ENCODE assay signal across 8 cellular contexts in the genomic region with DNA sequence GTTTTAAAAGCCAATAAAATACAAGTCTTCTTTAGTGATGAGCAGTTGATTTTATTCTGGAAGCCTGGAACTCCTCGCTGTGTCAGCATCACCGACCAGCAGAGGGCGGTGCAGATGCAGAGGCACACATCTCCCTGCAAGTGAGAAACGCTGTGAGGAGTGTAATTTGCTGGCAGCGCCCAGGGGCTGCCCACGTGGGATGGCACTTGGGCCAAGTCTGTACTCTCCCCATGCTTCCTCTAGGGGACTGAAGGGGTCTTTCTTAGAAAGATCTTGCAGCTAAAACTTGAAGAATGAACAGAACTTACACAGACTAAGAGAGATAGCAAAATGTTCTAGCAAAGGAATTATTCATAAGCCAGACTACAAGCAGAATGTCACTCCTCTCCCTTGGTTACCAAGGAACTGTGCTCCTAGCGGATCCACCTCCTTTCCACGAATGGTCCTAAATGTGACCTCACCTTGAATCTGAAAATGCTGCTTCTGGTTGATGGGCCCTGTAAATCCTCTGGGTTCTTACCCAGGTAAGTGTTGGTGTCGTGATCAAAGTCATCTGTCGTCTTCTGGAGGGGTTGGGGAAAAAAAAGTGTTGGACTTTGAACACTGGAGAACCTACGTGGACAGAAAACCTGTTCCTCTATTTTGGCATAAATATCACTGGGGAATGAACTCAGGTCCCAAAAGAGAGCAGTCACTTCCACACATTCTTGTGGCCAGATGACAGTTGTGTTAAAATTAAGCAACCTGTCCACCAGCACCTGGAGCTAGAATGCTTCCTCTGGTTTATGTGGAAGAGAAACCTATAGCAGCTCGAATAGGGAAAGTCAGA. TPM values are rescaled to one million over a fixed set of nuclear protein-coding genes. Genes with fewer than 3 reads are reported as not detected.
DNase-seq lines count a peak whose midpoint lies in the region; ATAC-seq, FAIRE-seq and TF ChIP-seq lines count a peak whose summit lies in the region.

No MANE protein-coding gene starts in this region.

- POLR2A ChIA-PET in A673 (lab: Charles Lee; ENCODE audit: low non-redundant PET) = no interaction called here

- TF ChIP-seq CTCF in A673 (conservative IDR thresholded peaks at IDR 0.05; ENCODE audit: low read depth, low read length) (peak; percentile 98), VCaP (conservative IDR thresholded peaks at IDR 0.05) (peak; percentile 96)

- H3K4me1 ChIP-seq in A673 (ENCODE audit: insufficient read depth, low read length, poor library complexity, severe bottlenecking) = no peaks in the 10 kb centered on the region

- no peaks in the 10 kb centered on the region for H3K36me3 ChIP-seq in A673 (ENCODE audit: insufficient read depth, low read length, poor library complexity, severe bottlenecking)

- peak; percentile 93 for ATAC-seq in GM18505 (IDR thresholded peaks at IDR 0.05; ENCODE audit: unreplicated experiment)
- peak; percentile 92 for ATAC-seq in HG02943 (IDR thresholded peaks at IDR 0.05; ENCODE audit: low read depth, unreplicated experiment)

- H3K27ac ChIP-seq in A673 (ENCODE audit: low read depth, low read length, poor library complexity, severe bottlenecking) (no peak overlapping the region), VCaP (no peak overlapping the region; the same call in 1 of the 2 replicates)

- CTCF ChIA-PET in A673 (lab: Charles Lee) = interaction anchor here (1.0 kb wide), 1 partner anchor 246 kb away, joined by 3 read pairs; no protein-coding TSS in a partner anchor

- no peak overlapping the region for H3K4me3 ChIP-seq in A673 (ENCODE audit: low read depth, low read length, poor library complexity, severe bottlenecking)

- BruUV-seq in A673 (replicated peaks; lab: Mats Ljungman, UMichigan) = no TSS peak

- in situ Hi-C loops in T47D (cut with HindIII; ENCODE audit: low pct_unique_long_range_greater_than_20kb, low sequenced_read_pairs) = no loop called here

- H3K27me3 ChIP-seq in A673 (replicated peaks; ENCODE audit: insufficient read depth, low read depth, low read length, poor library complexity) = no peaks in the 10 kb centered on the region

- H3K9me3 ChIP-seq in A673 (ENCODE audit: low read depth, low read length, poor library complexity, severe bottlenecking) = no peaks in the 10 kb centered on the region

- no peak for TF ChIP-seq POLR2A in GM18505 (IDR thresholded peaks at IDR 0.05; ENCODE audit: borderline replicate concordance, extremely low read depth, insufficient read depth, insufficient read length)

- DNase-seq in A673 (ENCODE audit: low spot score) = peak; percentile 91
- DNase-seq in NCI-H1930 (lab: John Stamatoyannopoulos, UW) = peak; percentile 26 to 75
- peak; percentile 78 to 86 for DNase-seq in T47D (ENCODE audit: low read depth in 1 of 2, low spot score in 1 of 2)
- peak; percentile 51 to 70 for DNase-seq in stimulated activated CD4-positive, alpha-beta T cell treated with anti-CD3 and anti-CD28 coated beads, Interleukin-1b, Interleukin-23, amount 100 ng/mL, for 1 hour (ENCODE audit: low read depth in 2 of 2)

- intact Hi-C loops in A673 (cut with micrococcal nuclease; ENCODE audit: unreplicated experiment) = loop anchor here (1.0 to 5.0 kb wide), 3 partner anchors 134 to 483 kb away; no protein-coding TSS in a partner anchor

- FAIRE-seq in islet of Langerhans (lab: Jason Lieb, UNC) = peak; percentile 56

RNA-seq across cellular contexts. Expression of a gene that starts 31.8 kb away (rescaled TPM):
- 5.1 and 5.5 TPM in 2 replicates for total RNA-seq in A673 (2021)
